ENCODE assay signal across 15 cellular contexts in the genomic region with DNA sequence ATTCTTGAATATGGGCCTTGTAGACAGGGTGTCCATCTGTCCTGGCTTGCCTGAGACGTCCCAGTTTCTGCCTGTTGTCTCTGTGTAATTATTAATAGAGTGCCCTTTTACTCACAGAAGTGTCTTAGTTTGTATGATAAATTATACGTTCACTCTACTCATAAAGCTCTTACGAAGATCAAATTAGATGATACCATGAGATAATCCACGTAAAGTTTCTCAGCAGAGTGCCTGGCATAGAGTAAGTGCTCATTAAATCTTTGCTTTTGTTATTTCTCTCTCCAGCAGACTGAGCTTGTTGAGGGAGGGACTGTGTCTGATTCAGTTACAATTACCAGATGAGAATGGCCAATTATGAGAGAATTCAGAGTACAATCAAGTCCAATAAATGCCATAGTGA. TPM values are rescaled to one million over a fixed set of nuclear protein-coding genes. Genes with fewer than 3 reads are reported as not detected.
DNase-seq lines count a peak whose midpoint lies in the region; FAIRE-seq and TF ChIP-seq lines count a peak whose summit lies in the region.
"Had no signal": no experiment of that assay in that cellular context is flagged by ENCODE, and none has a peak within 500 bp of the region (broad histone marks: within the 10 kb centered on the region; RNA-seq: fewer than 3 reads in every experiment).

No MANE protein-coding gene starts in this region.

- H3K36me3 ChIP-seq in Caco-2 (ENCODE audit: control insufficient read depth, insufficient read depth, low read length) (no peaks in the 10 kb centered on the region; the same call in 1 of the 2 replicates), keratinocyte (ENCODE audit: control insufficient read depth in 2 of 2, extremely low read depth in 1 of 2, insufficient read depth in 2 of 2, low read length in 2 of 2) (no peaks in the 10 kb centered on the region)
- H3K36me3 ChIP-seq: BE2C had no signal

- H3K27ac ChIP-seq in keratinocyte (ENCODE audit: control insufficient read depth, insufficient read depth, low read length): no peak overlapping the region

- dilution Hi-C loops in keratinocyte (cut with MboI; ENCODE audit: extremely low pct_ligation_motif_present, low sequenced_read_pairs): no loop called here

- no peak overlapping the region for H3K9ac ChIP-seq in keratinocyte (ENCODE audit: control insufficient read depth, extremely low read depth, insufficient read depth, low read length)

- H3K79me2 ChIP-seq in keratinocyte (ENCODE audit: control insufficient read depth, insufficient read depth, low read length): no peaks in the 10 kb centered on the region

- H3K4me1 Mint-ChIP-seq in Caco-2 (ENCODE audit: low read depth, unreplicated experiment): peaks cover 37% of the 10 kb centered on the region
- peaks cover 22% of the 10 kb centered on the region for H3K4me1 Mint-ChIP-seq in type B pancreatic cell (ENCODE audit: unreplicated experiment)
- H3K4me1 Mint-ChIP-seq: CD4-positive, CD25-positive, alpha-beta regulatory T cell; CD8-positive, alpha-beta memory T cell had no signal

- H3K27me3 Mint-ChIP-seq in Caco-2 (ENCODE audit: insufficient read depth, unreplicated experiment): no peaks in the 10 kb centered on the region
- peaks cover 40% of the 10 kb centered on the region for H3K27me3 Mint-ChIP-seq in type B pancreatic cell

- H3K4me3 ChIP-seq in Caco-2 (ENCODE audit: low read depth, low read length): no peak overlapping the region
- H3K4me3 ChIP-seq in keratinocyte (ENCODE audit: control insufficient read depth in 2 of 3, extremely low read depth in 1 of 3, insufficient read depth in 2 of 3, low read depth in 1 of 3, low read length in 3 of 3): no peak overlapping the region
- H3K4me3 ChIP-seq in foreskin fibroblast (ENCODE audit: low read depth in 1 of 2, low read length in 2 of 2): no peak overlapping the region
- H3K4me3 ChIP-seq: GM12878 had no signal

- no peak for TF ChIP-seq CTCF in Caco-2 (IDR thresholded peaks at IDR 0.05; ENCODE audit: insufficient read depth in 1 of 2, low read depth in 1 of 2, low read length in 1 of 2, severe bottlenecking in 1 of 2, unreplicated experiment in 1 of 2)
- TF ChIP-seq CTCF in keratinocyte (optimal IDR thresholded peaks at IDR 0.05 in 1 of 3, IDR thresholded peaks at IDR 0.05 in 1 of 3, conservative IDR thresholded peaks at IDR 0.05 in 1 of 3; ENCODE audit: extremely low read depth in 1 of 3, insufficient read depth in 2 of 3, low read length in 3 of 3): no peak
- TF ChIP-seq CTCF in type B pancreatic cell (conservative IDR thresholded peaks at IDR 0.05): no peak
- TF ChIP-seq CTCF in foreskin fibroblast (IDR thresholded peaks at IDR 0.05; ENCODE audit: low read depth, low read length): no peak

- no peaks in the 10 kb centered on the region for H3K27me3 ChIP-seq in Caco-2 (replicated peaks; ENCODE audit: control insufficient read depth, insufficient read depth, low read length)
- H3K27me3 ChIP-seq in keratinocyte (ENCODE audit: control insufficient read depth, extremely low read depth, insufficient read depth, low read length): no peaks in the 10 kb centered on the region
- H3K27me3 ChIP-seq: BE2C had no signal

- CTCF ChIA-PET in Caco-2 (lab: Charles Lee): interaction anchor here (0.6 kb wide), 1 partner anchor 59 kb away, joined by 4 read pairs; a partner anchor contains a TSS

- no peak overlapping the region for H3K4me2 ChIP-seq in keratinocyte (ENCODE audit: control insufficient read depth, extremely low read depth, insufficient read depth, low read depth, low read length)

- H3K9me1 ChIP-seq in keratinocyte (ENCODE audit: control insufficient read depth, extremely low read depth, insufficient read depth, low read length): peaks cover 2% of the 10 kb centered on the region

- intact Hi-C loops in Caco-2 (cut with micrococcal nuclease; ENCODE audit: unreplicated experiment): no loop called here

- H3K9me3 ChIP-seq in Caco-2 (no peaks in the 10 kb centered on the region), keratinocyte (ENCODE audit: control insufficient read depth, low read depth, low read length) (no peaks in the 10 kb centered on the region)
- H3K9me3 ChIP-seq: BE2C had no signal

- no peak for DNase-seq in Caco-2
- DNase-seq in RCC 7860 (ENCODE audit: low spot score): no peak
- DNase-seq in keratinocyte (ENCODE audit: low read depth, low spot score): no peak
- no peak for DNase-seq in type B pancreatic cell (ENCODE audit: extremely low spot score, unreplicated experiment)
- no peak for DNase-seq in DMS79 (lab: John Stamatoyannopoulos, UW)
- DNase-seq in foreskin fibroblast: no peak
- DNase-seq: BE2C; C1 segment of cervical spinal cord; CD4-positive, CD25-positive, alpha-beta regulatory T cell; CD8-positive, alpha-beta memory T cell; DMS79 treated with DMSO at 0.1 percent for 48 hours; GF-D8; GOT3 had no signal

- no peak overlapping the region for H2AFZ ChIP-seq in keratinocyte (ENCODE audit: control insufficient read depth, low read length)

- BruUV-seq in Caco-2 (replicated peaks; lab: Mats Ljungman, UMichigan): no TSS peak

- no peaks in the 10 kb centered on the region for H3K9me3 Mint-ChIP-seq in Caco-2 (ENCODE audit: unreplicated experiment)
- no peaks in the 10 kb centered on the region for H3K9me3 Mint-ChIP-seq in type B pancreatic cell
- H3K9me3 Mint-ChIP-seq: CD4-positive, CD25-positive, alpha-beta regulatory T cell; CD8-positive, alpha-beta memory T cell had no signal

- H3K27ac Mint-ChIP-seq in Caco-2 (ENCODE audit: unreplicated experiment) (no peak overlapping the region), type B pancreatic cell (peak overlapping the region; percentile 44)
- H3K27ac Mint-ChIP-seq: CD8-positive, alpha-beta memory T cell had no signal

- FAIRE-seq in RCC 7860 (lab: Jason Lieb, UNC) (peak; percentile 40), keratinocyte (lab: Jason Lieb, UNC) (peak; percentile 32)
- FAIRE-seq: D721Med, GM12878 had no signal

- H3K36me3 Mint-ChIP-seq in Caco-2 (ENCODE audit: insufficient read depth, unreplicated experiment): no peaks in the 10 kb centered on the region
- H3K36me3 Mint-ChIP-seq in type B pancreatic cell: no peaks in the 10 kb centered on the region
- H3K36me3 Mint-ChIP-seq: CD4-positive, CD25-positive, alpha-beta regulatory T cell; CD8-positive, alpha-beta memory T cell had no signal

- POLR2A ChIA-PET in Caco-2 (lab: Charles Lee): no interaction called here

- H3K4me3 Mint-ChIP-seq in Caco-2 (ENCODE audit: unreplicated experiment): peak overlapping the region; percentile 8
- H3K4me3 Mint-ChIP-seq in type B pancreatic cell: no peak overlapping the region
- H3K4me3 Mint-ChIP-seq: CD4-positive, CD25-positive, alpha-beta regulatory T cell; CD8-positive, alpha-beta memory T cell had no signal

- H4K20me1 ChIP-seq in keratinocyte (ENCODE audit: control insufficient read depth, extremely low read depth, insufficient read depth, low read length): no peaks in the 10 kb centered on the region

- peaks cover 47% of the 10 kb centered on the region for H3K4me1 ChIP-seq in Caco-2
- H3K4me1 ChIP-seq in keratinocyte (ENCODE audit: control insufficient read depth, extremely low read depth, insufficient read depth, low read length): peaks cover 16% of the 10 kb centered on the region
- H3K4me1 ChIP-seq: BE2C had no signal

RNA-seq across cellular contexts. Expression of a gene that starts 59.2 kb away (rescaled TPM):
- total RNA-seq in Caco-2 (2022) (0.36 and 0.39 TPM in 2 replicates), type B pancreatic cell (ENCODE audit: low replicate concordance) (2.2 and 6.7 TPM in 2 replicates)
- 0.13 to 0.35 TPM (median 0.16 TPM) in 3 replicates for polyA plus RNA-seq in keratinocyte
- polyA plus RNA-seq in keratinocyte (2011; ENCODE audit: low read depth): 0.70 TPM
- 0.21 and 0.26 TPM in 2 replicates for polyA plus RNA-seq in keratinocyte (2011; cell fraction: cytosol; rRNA removed)
- polyA plus RNA-seq in keratinocyte (2011; cell fraction: nucleus; rRNA removed): 1.2 and 1.6 TPM in 2 replicates
- 0.49 and 0.62 TPM in 2 replicates for polyA plus RNA-seq in keratinocyte (2012; ENCODE audit: low replicate concordance)
- polyA minus RNA-seq in keratinocyte: 0.45 to 0.59 TPM (median 0.49 TPM) in 3 replicates
- 1.5 TPM for polyA minus RNA-seq in keratinocyte (2011; cell fraction: cytosol; rRNA and poly(A)+ RNA removed)
- polyA minus RNA-seq in keratinocyte (2011; cell fraction: nucleus; rRNA and poly(A)+ RNA removed): 1.2 and 1.4 TPM in 2 replicates
- total RNA-seq: CD4-positive, CD25-positive, alpha-beta regulatory T cell; CD8-positive, alpha-beta memory T cell; GM12878 had no signal
- polyA plus RNA-seq: CD4-positive, CD25-positive, alpha-beta regulatory T cell; CD8-positive, alpha-beta memory T cell; GM12878 had no signal
